ENCODE assay signal across 9 cellular contexts in genomic region chr20:32333181-32333987, GRCh38. TPM values are rescaled to one million over a fixed set of nuclear protein-coding genes. Genes with fewer than 3 reads are reported as not detected.
DNase-seq lines count a peak whose midpoint lies in the region; ATAC-seq and TF ChIP-seq lines count a peak whose summit lies in the region.
"Had no signal": no experiment of that assay in that cellular context is flagged by ENCODE, and none has a peak within 500 bp of the region (broad histone marks: within the 10 kb centered on the region; RNA-seq: fewer than 3 reads in every experiment).

No MANE protein-coding gene starts in this region.

- no TSS peak for BruUV-seq in mammary epithelial cell (replicated peaks; lab: Mats Ljungman, UMichigan)

- ATAC-seq in GM19023 (IDR thresholded peaks at IDR 0.05; ENCODE audit: unreplicated experiment) (peak; percentile 60), HG02840 (IDR thresholded peaks at IDR 0.05; ENCODE audit: low FRiP score, unreplicated experiment) (peak; percentile 65), gastrocnemius medialis (no peak)

- H3K9me3 ChIP-seq in gastrocnemius medialis (no peaks in the 10 kb centered on the region), mammary epithelial cell (replicated peaks; ENCODE audit: insufficient read depth, low read length) (no peaks in the 10 kb centered on the region)
- H3K9me3 ChIP-seq: testis had no signal

- H3K4me1 ChIP-seq in gastrocnemius medialis (peaks cover 0 to 13% of the 10 kb centered on the region in 2 donors), mammary epithelial cell (ENCODE audit: insufficient read depth, low read length) (peaks cover 20% of the 10 kb centered on the region)
- H3K4me1 ChIP-seq: testis had no signal

- H3K27me3 ChIP-seq in gastrocnemius medialis (no peaks in the 10 kb centered on the region), mammary epithelial cell (ENCODE audit: insufficient read depth, low read length) (no peaks in the 10 kb centered on the region)
- H3K27me3 ChIP-seq: testis had no signal

- intact Hi-C loops in gastrocnemius medialis (cut with DNase I; ENCODE audit: low total_unique reads) = loop anchor here (10.0 kb wide), 1 partner anchor 321 kb away; no protein-coding TSS in a partner anchor
- intact Hi-C loops in mammary epithelial cell (cut with micrococcal nuclease) = loop anchor here (10.0 kb wide), 1 partner anchor 121 kb away; no protein-coding TSS in a partner anchor

- 89% methylated on average over 11 of the region's 12 CpGs for WGBS in mammary epithelial cell (ENCODE audit: low coverage, missing lambda C conversion rate)

- no peak overlapping the region for H2AFZ ChIP-seq in mammary epithelial cell (ENCODE audit: low read depth, low read length)

- DNase-seq in activated CD8-positive, alpha-beta memory T cell treated with anti-CD3 and anti-CD28 coated beads for 48 hours (ENCODE audit: low read depth in 2 of 3, low spot score in 2 of 3) = peak in 2 of 3 experiments; percentile 13 to 41
- peak; percentile 61 for DNase-seq in stimulated activated CD4-positive, alpha-beta T cell treated with anti-CD3 and anti-CD28 coated beads, Interleukin-1b, Interleukin-23, amount 100 ng/mL, for 48 hours
- DNase-seq in DMS79 (lab: John Stamatoyannopoulos, UW) = no peak
- DNase-seq in gastrocnemius medialis = no peak
- no peak for DNase-seq in mammary epithelial cell
- DNase-seq in DMS153 treated with DMSO at 0.1 percent for 48 hours (lab: John Stamatoyannopoulos, UW; ENCODE audit: unreplicated experiment) = no peak

- no peaks in the 10 kb centered on the region for H3K79me2 ChIP-seq in mammary epithelial cell (ENCODE audit: insufficient read depth, low read length)

- peaks cover 2 to 23% of the 10 kb centered on the region in 2 donors for H3K36me3 ChIP-seq in gastrocnemius medialis
- peaks cover 2% of the 10 kb centered on the region for H3K36me3 ChIP-seq in mammary epithelial cell (ENCODE audit: insufficient read depth, low read length)

- no peak overlapping the region for H3K9ac ChIP-seq in mammary epithelial cell (ENCODE audit: insufficient read depth, low read length)

- H3K4me3 ChIP-seq in gastrocnemius medialis (no peak overlapping the region), mammary epithelial cell (replicated peaks in 1 of 3; ENCODE audit: insufficient read depth in 1 of 3, low read depth in 2 of 3, low read length in 3 of 3) (no peak overlapping the region)
- H3K4me3 ChIP-seq: testis had no signal

- in situ Hi-C loops in gastrocnemius medialis (cut with MboI; ENCODE audit: low sequenced_read_pairs in 4 of 4) (no loop called here), mammary epithelial cell (cut with MboI; ENCODE audit: low sequenced_read_pairs in 2 of 2) (no loop called here)

- CTCF ChIA-PET in mammary epithelial cell (lab: Charles Lee; ENCODE audit: low non-redundant PET) = no interaction called here

- no peaks in the 10 kb centered on the region for H4K20me1 ChIP-seq in mammary epithelial cell (ENCODE audit: insufficient read depth, low read length)

- TF ChIP-seq CTCF in gastrocnemius medialis (IDR thresholded peaks at IDR 0.05 in 4 of 5, conservative IDR thresholded peaks at IDR 0.05 in 1 of 5) = no peak
- TF ChIP-seq CTCF in mammary epithelial cell (conservative IDR thresholded peaks at IDR 0.05 in 1 of 2, IDR thresholded peaks at IDR 0.05 in 1 of 2; ENCODE audit: extremely low read depth in 1 of 2, insufficient read depth in 1 of 2, low read depth in 1 of 2, low read length in 2 of 2) = no peak

- no peak for TF ChIP-seq POLR2A in gastrocnemius medialis (IDR thresholded peaks at IDR 0.05)

- H3K4me2 ChIP-seq in mammary epithelial cell (ENCODE audit: insufficient read depth, low read depth, low read length) = no peak overlapping the region

- H3K27ac ChIP-seq in gastrocnemius medialis (no peak overlapping the region), mammary epithelial cell (ENCODE audit: insufficient read depth, low read depth, low read length) (no peak overlapping the region)
- H3K27ac ChIP-seq: testis had no signal

- dilution Hi-C loops in mammary epithelial cell (cut with HindIII; ENCODE audit: low sequenced_read_pairs) = no loop called here

RNA-seq across cellular contexts. Expression of gene ASXL1, which starts 24.7 kb away (rescaled TPM):
- 10 to 100 TPM; 21.8 to 36.6 (median 28.4) TPM for total RNA-seq in gastrocnemius medialis
- total RNA-seq in mammary epithelial cell = 10 to 100 TPM; 37.2 to 60.1 TPM
- polyA plus RNA-seq in mammary epithelial cell = 23.8 TPM
- polyA minus RNA-seq in mammary epithelial cell = 41.9 TPM

RNA-seq across cellular contexts. Expression of gene KIF3B, which starts 55.9 kb away (rescaled TPM):
- 1 to 10 TPM; 4.8 to 8.7 (median 6.4) TPM for total RNA-seq in gastrocnemius medialis
- total RNA-seq in mammary epithelial cell = 10 to 100 TPM; 24.2 to 25.5 TPM
- 18.1 TPM for polyA plus RNA-seq in mammary epithelial cell
- polyA minus RNA-seq in mammary epithelial cell = 34.3 TPM

Comparison
In these comparisons a context has a peak if more than half of its experiments do, and no peak if none do; other contexts are left out.
1. ATAC-seq: peak in GM19023 (single experiment) and HG02840 (single experiment); none in gastrocnemius medialis (0 of 2).
2. DNase-seq: peak in activated CD8-positive, alpha-beta memory T cell treated with anti-CD3 and anti-CD28 coated beads for 48 hours (2 of 3) and stimulated activated CD4-positive, alpha-beta T cell treated with anti-CD3 and anti-CD28 coated beads, Interleukin-1b, Interleukin-23, amount 100 ng/mL, for 48 hours (single experiment); none in DMS79 (single experiment), gastrocnemius medialis (0 of 2), mammary epithelial cell (single experiment) and DMS153 treated with DMSO at 0.1 percent for 48 hours (single experiment).